ENCODE assay signal across 1 cellular context in the genomic region with DNA sequence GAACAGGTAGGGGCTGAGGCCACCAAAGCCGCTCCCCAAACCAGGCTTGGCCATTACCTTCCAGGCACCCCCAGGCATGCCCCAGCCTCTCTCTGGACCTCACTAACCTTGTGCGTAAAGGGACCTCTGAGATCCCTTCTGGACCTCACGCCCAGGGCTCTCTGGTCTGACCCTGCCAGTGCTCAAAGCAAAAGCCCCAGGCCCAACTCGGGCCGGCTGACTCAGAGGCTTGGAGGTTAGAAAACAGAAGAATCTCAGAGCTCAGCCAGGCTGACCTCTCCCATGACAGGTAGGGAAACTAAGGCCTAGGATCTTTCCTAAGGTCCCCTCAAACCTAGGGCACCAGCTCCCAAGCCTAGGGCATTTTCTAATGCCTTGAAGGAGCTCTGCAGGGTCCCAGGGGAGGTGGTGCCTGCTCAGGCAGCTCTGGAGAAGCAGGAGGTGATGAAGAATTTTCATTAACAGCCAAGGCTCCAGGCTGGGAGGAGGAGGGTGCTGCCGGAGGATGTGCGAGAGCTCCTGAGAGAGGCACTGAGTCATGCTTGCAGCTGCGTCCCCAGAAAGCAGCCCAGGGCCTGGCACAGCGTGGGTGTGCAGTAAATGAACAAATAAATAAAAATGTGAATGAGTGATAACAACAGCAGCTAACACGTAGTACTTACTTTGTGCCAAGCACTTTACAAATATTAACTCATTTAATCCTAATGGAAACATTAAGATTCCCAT.
TF ChIP-seq lines count a peak whose summit lies in the region.

No MANE protein-coding gene starts in this region.

TF ChIP-seq in WTC11, 78 proteins besides CTCF, POLR2A, EP300 and RAD21 (continued from another document):
- TF ChIP-seq ZNF532 (CRISPR knock-in tag; IDR thresholded peaks at IDR 0.05; ENCODE audit: borderline replicate concordance) (no peak), RELA (CRISPR knock-in tag; IDR thresholded peaks at IDR 0.05; ENCODE audit: borderline replicate concordance) (no peak), MLX (CRISPR knock-in tag; IDR thresholded peaks at IDR 0.05) (no peak), ZNF423 (CRISPR knock-in tag; IDR thresholded peaks at IDR 0.05) (no peak), CREB1 (CRISPR knock-in tag; IDR thresholded peaks at IDR 0.05) (no peak)
